8 cellular contexts compared by ENCODE assay signal in the genomic region with DNA sequence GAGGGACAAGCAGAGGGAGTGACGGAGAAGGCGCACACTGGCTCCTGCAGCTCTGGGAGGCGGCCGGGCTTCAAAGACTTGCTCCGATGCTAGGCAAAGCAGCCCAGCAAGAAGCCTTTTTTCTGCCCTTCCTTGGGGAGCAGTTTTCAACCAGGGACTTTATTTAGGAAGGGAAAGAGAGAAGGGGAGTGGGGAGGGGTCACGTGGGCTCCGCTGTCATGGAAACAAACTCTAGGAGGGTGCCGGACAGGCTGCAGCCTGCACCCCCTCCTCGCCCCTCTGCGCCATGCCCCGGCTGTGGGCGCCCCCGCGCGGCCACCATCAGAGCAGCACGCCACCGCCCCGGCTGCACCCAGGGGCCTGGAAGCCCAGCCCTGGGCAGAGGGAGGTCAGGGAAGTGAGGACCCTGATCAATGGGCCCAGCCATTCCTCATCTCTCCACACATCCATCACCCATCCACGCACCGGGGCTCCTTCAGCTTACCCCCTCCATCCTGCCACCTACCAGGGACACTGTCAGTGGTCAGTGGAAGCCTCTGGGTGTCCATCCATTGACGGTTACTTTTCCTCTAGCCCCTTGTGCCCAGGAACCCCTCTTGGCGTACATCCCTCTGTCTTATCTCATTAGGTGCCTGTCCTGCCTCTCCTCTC.
DNase-seq lines count a peak whose midpoint lies in the region; ATAC-seq, FAIRE-seq and TF ChIP-seq lines count a peak whose summit lies in the region.

No MANE protein-coding gene starts in this region.

- H3F3A ChIP-seq in Loucy (ENCODE audit: low read depth): no peaks in the 10 kb centered on the region

- no peaks in the 10 kb centered on the region for H3K4me1 Mint-ChIP-seq in T-helper 2 cell treated with Interferon-gamma antibody and Interleukin-4, amounts not matched to agents 5 μg/mL and 100 μg/mL, for 36 hours (ENCODE audit: low read depth)
- peaks cover 4% of the 10 kb centered on the region for H3K4me1 Mint-ChIP-seq in astrocyte (ENCODE audit: low read depth, unreplicated experiment)

- H3K4me1 ChIP-seq in Loucy (ENCODE audit: insufficient read depth, low read length, poor library complexity, severe bottlenecking) (no peaks in the 10 kb centered on the region), astrocyte (ENCODE audit: insufficient read depth, low read length) (peaks cover 10% of the 10 kb centered on the region), iPS-15b (ENCODE audit: control insufficient read depth, insufficient read depth, low read length) (peaks cover 12% of the 10 kb centered on the region)

- H3K27ac ChIP-seq in astrocyte (ENCODE audit: low read depth, low read length): no peak overlapping the region

- peak overlapping the region; percentile 27 for H3K4me3 Mint-ChIP-seq in T-helper 2 cell treated with Interferon-gamma antibody and Interleukin-4, amounts not matched to agents 5 μg/mL and 100 μg/mL, for 36 hours
- H3K4me3 Mint-ChIP-seq in astrocyte (ENCODE audit: unreplicated experiment): peak overlapping the region; percentile 77

- DNase-seq in AG09319 (ENCODE audit: extremely low read depth, low read depth) (no peak), GM19240 (ENCODE audit: insufficient read length, low spot score) (peak; percentile 71), astrocyte (ENCODE audit: low read depth) (no peak)
- DNase-seq in T-helper 2 cell treated with Interferon-gamma antibody and Interleukin-4, amounts not matched to agents 5 μg/mL and 100 μg/mL, for 36 hours (ENCODE audit: low spot score): peak; percentile 66
- DNase-seq in stimulated activated CD4-positive, alpha-beta T cell treated with anti-CD3 and anti-CD28 coated beads, Interleukin-12 subunit alpha, Interleukin-12 subunit beta, amount 100 ng/mL, for 24 hours (ENCODE audit: low read depth in 2 of 2): peak; percentile 51 to 65

- no peaks in the 10 kb centered on the region for H3K9me2 ChIP-seq in Loucy (replicated peaks; ENCODE audit: low read depth, low read length)

- no peaks in the 10 kb centered on the region for H3K27me3 ChIP-seq in Loucy (ENCODE audit: insufficient read depth, low read length, poor library complexity, severe bottlenecking)
- H3K27me3 ChIP-seq in astrocyte (ENCODE audit: insufficient read depth, low read length): peaks cover 5% of the 10 kb centered on the region
- H3K27me3 ChIP-seq in iPS-15b (ENCODE audit: control insufficient read depth, insufficient read depth, low read length): peaks cover 7% of the 10 kb centered on the region

- FAIRE-seq in astrocyte (lab: Jason Lieb, UNC): no peak

- H3K9me3 ChIP-seq in Loucy (ENCODE audit: insufficient read depth, low read depth, low read length) (no peaks in the 10 kb centered on the region), astrocyte (ENCODE audit: insufficient read depth, low read depth, low read length) (no peaks in the 10 kb centered on the region), iPS-15b (ENCODE audit: control insufficient read depth, insufficient read depth, low read length) (no peaks in the 10 kb centered on the region)

- H3K4me3 ChIP-seq in Loucy (ENCODE audit: low read length, poor library complexity, severe bottlenecking): no peak overlapping the region
- H3K4me3 ChIP-seq in astrocyte (ENCODE audit: insufficient read depth, low read depth, low read length): peak overlapping the region; percentile 61
- peak overlapping the region; percentile 73 for H3K4me3 ChIP-seq in iPS-15b (ENCODE audit: low read depth, low read length)

- no peak overlapping the region for H2AFZ ChIP-seq in Loucy (ENCODE audit: low read length)
- H2AFZ ChIP-seq in astrocyte (ENCODE audit: low read depth, low read length): peak overlapping the region; percentile 84

- no peak overlapping the region for H3K4me2 ChIP-seq in Loucy (ENCODE audit: low read depth, low read length, poor library complexity, severe bottlenecking)
- H3K4me2 ChIP-seq in astrocyte (ENCODE audit: low read length): peak overlapping the region; percentile 91

- peaks cover 12% of the 10 kb centered on the region for H3K27me3 Mint-ChIP-seq in T-helper 2 cell treated with Interferon-gamma antibody and Interleukin-4, amounts not matched to agents 5 μg/mL and 100 μg/mL, for 36 hours (ENCODE audit: low read depth)
- H3K27me3 Mint-ChIP-seq in astrocyte (ENCODE audit: low read depth, unreplicated experiment): peaks cover 62% of the 10 kb centered on the region

- no peaks in the 10 kb centered on the region for H4K20me1 ChIP-seq in Loucy (ENCODE audit: insufficient read depth, low read length, poor library complexity, severe bottlenecking)
- H4K20me1 ChIP-seq in astrocyte (ENCODE audit: insufficient read depth, low read length): no peaks in the 10 kb centered on the region

- no peak overlapping the region for H3K27ac Mint-ChIP-seq in T-helper 2 cell treated with Interferon-gamma antibody and Interleukin-4, amounts not matched to agents 5 μg/mL and 100 μg/mL, for 36 hours
- H3K27ac Mint-ChIP-seq in astrocyte (ENCODE audit: unreplicated experiment): no peak overlapping the region

- H3K79me2 ChIP-seq in Loucy (ENCODE audit: insufficient read depth, low read length) (no peaks in the 10 kb centered on the region), astrocyte (ENCODE audit: insufficient read depth, low read length) (no peaks in the 10 kb centered on the region)

- no peaks in the 10 kb centered on the region for H3K36me3 Mint-ChIP-seq in T-helper 2 cell treated with Interferon-gamma antibody and Interleukin-4, amounts not matched to agents 5 μg/mL and 100 μg/mL, for 36 hours (ENCODE audit: low read depth)
- no peaks in the 10 kb centered on the region for H3K36me3 Mint-ChIP-seq in astrocyte (ENCODE audit: low read depth, unreplicated experiment)

- H3K36me3 ChIP-seq in Loucy (ENCODE audit: insufficient read depth, low read length): no peaks in the 10 kb centered on the region
- no peaks in the 10 kb centered on the region for H3K36me3 ChIP-seq in astrocyte (ENCODE audit: insufficient read depth, low read length)
- H3K36me3 ChIP-seq in iPS-15b (ENCODE audit: control insufficient read depth, insufficient read depth, low read length): no peaks in the 10 kb centered on the region

- H3K9ac ChIP-seq in Loucy (ENCODE audit: low read depth, low read length, poor library complexity, severe bottlenecking): no peak overlapping the region
- H3K9ac ChIP-seq in astrocyte (ENCODE audit: low read length): peak overlapping the region; percentile 51
- H3K9ac ChIP-seq in iPS-15b (ENCODE audit: low read depth, low read length): no peak overlapping the region

- no peak for ATAC-seq in GM18517 (IDR thresholded peaks at IDR 0.05; ENCODE audit: unreplicated experiment)

- H3K9me3 Mint-ChIP-seq in T-helper 2 cell treated with Interferon-gamma antibody and Interleukin-4, amounts not matched to agents 5 μg/mL and 100 μg/mL, for 36 hours: no peaks in the 10 kb centered on the region
- peaks cover 2% of the 10 kb centered on the region for H3K9me3 Mint-ChIP-seq in astrocyte (ENCODE audit: unreplicated experiment)

- peak; percentile 80 for TF ChIP-seq CTCF in AG09319 (IDR thresholded peaks at IDR 0.05; ENCODE audit: low read depth, low read length)
- TF ChIP-seq CTCF in Loucy (conservative IDR thresholded peaks at IDR 0.05; ENCODE audit: low read length): peak; percentile 88
- TF ChIP-seq CTCF in astrocyte (IDR thresholded peaks at IDR 0.05; ENCODE audit: insufficient read depth, low read depth, low read length): peak; percentile 44

Comparison
In these comparisons a context has a peak if more than half of its experiments do, and no peak if none do; other contexts are left out.
1. DNase-seq: peak in GM19240 (single experiment), T-helper 2 cell treated with Interferon-gamma antibody and Interleukin-4, amounts not matched to agents 5 μg/mL and 100 μg/mL, for 36 hours (single experiment) and stimulated activated CD4-positive, alpha-beta T cell treated with anti-CD3 and anti-CD28 coated beads, Interleukin-12 subunit alpha, Interleukin-12 subunit beta, amount 100 ng/mL, for 24 hours (2 of 2); none in AG09319 (single experiment) and astrocyte (single experiment).
2. Peak in every context shown above with its lines, with median percentiles within 50 percentile points of each other: CTCF ChIP-seq.